Comparison of ENCODE assay signal across 8 cellular contexts in genomic region chr3:184174646-184175492, GRCh38. TPM values are rescaled to one million over a fixed set of nuclear protein-coding genes. Genes with fewer than 3 reads are reported as not detected.
DNase-seq lines count a peak whose midpoint lies in the region; ATAC-seq lines count a peak whose summit lies in the region.

Gene AP2M1 (plus strand): TSS chr3:184174855. CDS start chr3:184176994, 2,139 bp downstream.

- H3K36me3 Mint-ChIP-seq in effector memory CD8-positive, alpha-beta T cell (ENCODE audit: insufficient read depth), result peaks cover 29% of the 10 kb centered on the region
- peaks cover 18% of the 10 kb centered on the region for H3K36me3 Mint-ChIP-seq in memory B cell

- no peaks in the 10 kb centered on the region for H3K27me3 Mint-ChIP-seq in effector memory CD8-positive, alpha-beta T cell
- no peaks in the 10 kb centered on the region for H3K27me3 Mint-ChIP-seq in memory B cell

- H3K4me3 Mint-ChIP-seq in effector memory CD8-positive, alpha-beta T cell, result peak within 1 kb of the TSS; percentile 96 to 97
- peak within 1 kb of the TSS; percentile 98 for H3K4me3 Mint-ChIP-seq in memory B cell

- H3K4me1 Mint-ChIP-seq in effector memory CD8-positive, alpha-beta T cell (ENCODE audit: low read depth in 2 of 2), result peaks cover 21 to 27% of the 10 kb centered on the region in 2 donors
- peaks cover 17% of the 10 kb centered on the region for H3K4me1 Mint-ChIP-seq in memory B cell

- peak; percentile 93 for ATAC-seq in GM21360 (IDR thresholded peaks at IDR 0.05; ENCODE audit: unreplicated experiment)
- peak; percentile 97 for ATAC-seq in effector memory CD8-positive, alpha-beta T cell (replicated peaks)
- ATAC-seq in memory B cell (ENCODE audit: low read depth), result peak; percentile 97

- H3K9me3 Mint-ChIP-seq in effector memory CD8-positive, alpha-beta T cell, result no peaks in the 10 kb centered on the region
- H3K9me3 Mint-ChIP-seq in memory B cell, result no peaks in the 10 kb centered on the region

- H3K27ac Mint-ChIP-seq in effector memory CD8-positive, alpha-beta T cell, result peak within 1 kb of the TSS; percentile 90 to 94
- peak within 1 kb of the TSS; percentile 88 for H3K27ac Mint-ChIP-seq in memory B cell

- peak; percentile 93 for DNase-seq in COLO668 (lab: John Stamatoyannopoulos, UW; ENCODE audit: unreplicated experiment)
- peak; percentile 100 for DNase-seq in HT1080 (ENCODE audit: low read depth)
- DNase-seq in NOMO-1 treated with DMSO at 0.1 percent for 48 hours (lab: John Stamatoyannopoulos, UW; ENCODE audit: unreplicated experiment), result peak; percentile 100
- peak; percentile 97 to 98 for DNase-seq in activated CD8-positive, alpha-beta memory T cell treated with anti-CD3 and anti-CD28 coated beads for 4 hours (ENCODE audit: low read depth in 2 of 2)
- peak; percentile 95 to 99 (median 98) for DNase-seq in effector memory CD8-positive, alpha-beta T cell
- peak; percentile 97 to 98 for DNase-seq in memory B cell (ENCODE audit: low spot score in 2 of 2)
- peak; percentile 93 for DNase-seq in stimulated activated CD8-positive, alpha-beta memory T cell treated with anti-CD3 and anti-CD28 coated beads, Interleukin-12 subunit alpha, Interleukin-12 subunit beta, amount 100 ng/mL, for 24 hours (ENCODE audit: extremely low read depth)

RNA-seq across cellular contexts. Expression of gene AP2M1, which starts in this region (rescaled TPM):
- total RNA-seq in HT1080 (2014; rRNA removed; shearing (Covaris generic)), result 840 and 907 TPM in 2 replicates
- polyA plus RNA-seq in HT1080 (2015; cell fraction: cytosol; rRNA removed), result 814 and 918 TPM in 2 replicates
- 836 and 874 TPM in 2 replicates for polyA plus RNA-seq in HT1080 (2015; cell fraction: nucleus; rRNA removed)

Comparison
In these comparisons a context has a peak if more than half of its experiments do, and no peak if none do; other contexts are left out.
1. Peak in every context shown above with its lines: DNase-seq and ATAC-seq.